Comparison of ENCODE assay signal across 8 cellular contexts in the genomic region with DNA sequence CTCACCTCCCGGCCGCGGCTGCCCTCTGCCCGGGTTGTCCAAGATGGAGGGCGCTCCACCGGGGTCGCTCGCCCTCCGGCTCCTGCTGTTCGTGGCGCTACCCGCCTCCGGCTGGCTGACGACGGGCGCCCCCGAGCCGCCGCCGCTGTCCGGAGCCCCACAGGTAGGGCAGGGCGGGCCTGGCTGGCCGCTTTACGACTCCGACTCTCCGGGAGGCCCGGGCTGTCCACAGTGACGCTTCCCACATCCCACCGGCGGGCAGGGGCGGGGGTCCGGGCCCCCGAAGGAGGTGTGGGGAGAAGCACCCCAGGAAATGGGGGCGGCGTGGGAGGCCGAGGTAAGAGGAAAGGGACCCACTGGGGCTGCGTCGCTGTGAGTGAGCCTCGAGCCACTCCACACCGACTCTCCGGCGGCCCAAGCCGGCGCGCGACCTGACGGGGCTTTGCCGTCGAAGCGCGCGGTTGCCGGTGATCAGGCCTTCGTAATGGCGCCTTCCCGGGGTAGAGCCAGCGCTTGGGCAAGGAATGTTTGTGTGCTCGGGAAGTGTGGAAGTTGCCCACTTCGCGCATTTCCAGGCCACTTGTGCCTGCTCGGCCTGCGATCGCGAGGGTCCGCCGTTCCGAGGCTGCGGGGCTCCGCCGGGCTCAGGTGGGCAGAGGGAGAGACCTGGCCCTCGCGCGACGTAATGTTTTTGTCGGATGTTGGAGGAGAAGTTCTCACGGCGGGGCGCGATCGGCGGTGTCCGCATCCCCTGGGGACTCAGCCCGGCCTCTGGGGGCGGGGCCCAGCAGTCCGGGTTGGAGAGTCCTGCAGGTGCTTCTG. TPM values are rescaled to one million over a fixed set of nuclear protein-coding genes. Genes with fewer than 3 reads are reported as not detected.
DNase-seq lines count a peak whose midpoint lies in the region; ATAC-seq and TF ChIP-seq lines count a peak whose summit lies in the region.

A gene with protein sequence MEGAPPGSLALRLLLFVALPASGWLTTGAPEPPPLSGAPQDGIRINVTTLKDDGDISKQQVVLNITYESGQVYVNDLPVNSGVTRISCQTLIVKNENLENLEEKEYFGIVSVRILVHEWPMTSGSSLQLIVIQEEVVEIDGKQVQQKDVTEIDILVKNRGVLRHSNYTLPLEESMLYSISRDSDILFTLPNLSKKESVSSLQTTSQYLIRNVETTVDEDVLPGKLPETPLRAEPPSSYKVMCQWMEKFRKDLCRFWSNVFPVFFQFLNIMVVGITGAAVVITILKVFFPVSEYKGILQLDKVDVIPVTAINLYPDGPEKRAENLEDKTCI (plus strand): TSS at position 4 of the 822 bp plus-strand sequence. CDS start 40 bp downstream, at position 44.

- H3K36me3 Mint-ChIP-seq in activated T-helper 2 cell treated with anti-CD3 and anti-CD28 coated beads, Interferon-gamma antibody, Interleukin-2, Interleukin-4, amounts not matched to agents 10 μg/mL and 5 μg/mL and 100 μg/mL, durations not matched to agents 14 hours and 24 hours and 36 hours (ENCODE audit: low read depth): no peaks in the 10 kb centered on the region
- H3K36me3 Mint-ChIP-seq in nephron progenitor cell (ENCODE audit: low read depth): no peaks in the 10 kb centered on the region

- 0% methylated on average over 25 of the region's 85 CpGs for WGBS in suprapubic skin

- CTCF ChIA-PET in OCI-LY7 (lab: Charles Lee; ENCODE audit: unreplicated experiment): no interaction called here

- peaks cover 2% of the 10 kb centered on the region for H3K27me3 Mint-ChIP-seq in activated T-helper 2 cell treated with anti-CD3 and anti-CD28 coated beads, Interferon-gamma antibody, Interleukin-2, Interleukin-4, amounts not matched to agents 10 μg/mL and 5 μg/mL and 100 μg/mL, durations not matched to agents 14 hours and 24 hours and 36 hours (ENCODE audit: low read depth)
- H3K27me3 Mint-ChIP-seq in nephron progenitor cell (ENCODE audit: low read depth, poor library complexity): peaks cover 30% of the 10 kb centered on the region

- H3K27ac Mint-ChIP-seq in activated T-helper 2 cell treated with anti-CD3 and anti-CD28 coated beads, Interferon-gamma antibody, Interleukin-2, Interleukin-4, amounts not matched to agents 10 μg/mL and 5 μg/mL and 100 μg/mL, durations not matched to agents 14 hours and 24 hours and 36 hours: peak within 1 kb of the TSS; percentile 86
- H3K27ac Mint-ChIP-seq in nephron progenitor cell: peak within 1 kb of the TSS; percentile 57

- TF ChIP-seq EP300 in suprapubic skin (IDR thresholded peaks at IDR 0.05): no peak

- peak within 1 kb of the TSS; percentile 97 for H3K4me3 ChIP-seq in OCI-LY7 (ENCODE audit: low read depth, low read length, poor library complexity, severe bottlenecking)
- peak within 1 kb of the TSS; percentile 88 for H3K4me3 ChIP-seq in fibroblast of pulmonary artery (replicated peaks; ENCODE audit: low read depth, low read length)
- peak within 1 kb of the TSS; percentile 86 for H3K4me3 ChIP-seq in suprapubic skin

- intact Hi-C loops in OCI-LY7 (cut with micrococcal nuclease; ENCODE audit: unreplicated experiment): loop anchor here (1.0 to 10.0 kb wide), 5 partner anchors 85 to 358 kb away; a partner anchor contains a TSS
- intact Hi-C loops in activated T-helper 2 cell treated with anti-CD3 and anti-CD28 coated beads, Interferon-gamma antibody, Interleukin-2, Interleukin-4, amounts not matched to agents 10 μg/mL and 5 μg/mL and 100 μg/mL, durations not matched to agents 14 hours and 24 hours and 36 hours (cut with micrococcal nuclease): loop anchor here (1.0 to 10.0 kb wide), 9 partner anchors 20 to 1818 kb away; a partner anchor contains a TSS

- peak; percentile 17 for ATAC-seq in GM18909 (IDR thresholded peaks at IDR 0.05; ENCODE audit: poor library complexity, unreplicated experiment)
- peak; percentile 22 for ATAC-seq in HG03196 (IDR thresholded peaks at IDR 0.05; ENCODE audit: unreplicated experiment)

- BruUV-seq in OCI-LY7 (replicated peaks; lab: Mats Ljungman, UMichigan): no TSS peak

- H3K27ac ChIP-seq in OCI-LY7 (ENCODE audit: low read depth, low read length, poor library complexity, severe bottlenecking): peak within 1 kb of the TSS; percentile 79
- H3K27ac ChIP-seq in suprapubic skin: peak within 1 kb of the TSS; percentile 93

- H3K4me1 ChIP-seq in OCI-LY7 (ENCODE audit: insufficient read depth, low read length, poor library complexity, severe bottlenecking): peaks cover 30% of the 10 kb centered on the region
- H3K4me1 ChIP-seq in suprapubic skin: peaks cover 20% of the 10 kb centered on the region

- H3K9me3 ChIP-seq in OCI-LY7 (ENCODE audit: low read length) (no peaks in the 10 kb centered on the region), suprapubic skin (no peaks in the 10 kb centered on the region)

- peak within 1 kb of the TSS; percentile 89 for H3K4me2 ChIP-seq in OCI-LY7 (ENCODE audit: low read length)

- H3K4me1 Mint-ChIP-seq in activated T-helper 2 cell treated with anti-CD3 and anti-CD28 coated beads, Interferon-gamma antibody, Interleukin-2, Interleukin-4, amounts not matched to agents 10 μg/mL and 5 μg/mL and 100 μg/mL, durations not matched to agents 14 hours and 24 hours and 36 hours (ENCODE audit: low read depth): peaks cover 12% of the 10 kb centered on the region
- peaks cover 35% of the 10 kb centered on the region for H3K4me1 Mint-ChIP-seq in nephron progenitor cell

- H3K27me3 ChIP-seq in suprapubic skin: no peaks in the 10 kb centered on the region

- H3K79me2 ChIP-seq in OCI-LY7 (ENCODE audit: insufficient read depth, low read depth, low read length): peaks cover 45% of the 10 kb centered on the region

- H3K36me3 ChIP-seq in OCI-LY7 (ENCODE audit: insufficient read depth, low read length): no peaks in the 10 kb centered on the region
- no peaks in the 10 kb centered on the region for H3K36me3 ChIP-seq in suprapubic skin

- TF ChIP-seq CTCF in OCI-LY7 (conservative IDR thresholded peaks at IDR 0.05; ENCODE audit: low read length): no peak
- TF ChIP-seq CTCF in fibroblast of pulmonary artery (IDR thresholded peaks at IDR 0.05; ENCODE audit: low read length, missing control alignments): no peak
- no peak for TF ChIP-seq CTCF in nephron progenitor cell (IDR thresholded peaks at IDR 0.05)
- TF ChIP-seq CTCF in suprapubic skin (IDR thresholded peaks at IDR 0.05): no peak

- 0 out of 2 replicates have a peak, but pooled peaks cover 14% of the 10 kb centered on the region for H4K20me1 ChIP-seq in OCI-LY7 (ENCODE audit: insufficient read depth, low read length)

- H3K9me2 ChIP-seq in OCI-LY7 (ENCODE audit: insufficient read depth, low read length): no peaks in the 10 kb centered on the region

- peak within 1 kb of the TSS; percentile 98 for H2AFZ ChIP-seq in OCI-LY7 (ENCODE audit: low read length)

- H3K9me3 Mint-ChIP-seq in activated T-helper 2 cell treated with anti-CD3 and anti-CD28 coated beads, Interferon-gamma antibody, Interleukin-2, Interleukin-4, amounts not matched to agents 10 μg/mL and 5 μg/mL and 100 μg/mL, durations not matched to agents 14 hours and 24 hours and 36 hours: no peaks in the 10 kb centered on the region
- no peaks in the 10 kb centered on the region for H3K9me3 Mint-ChIP-seq in nephron progenitor cell

- DNase-seq in Ammon's horn (ENCODE audit: low spot score) (peak; percentile 31), OCI-LY7 (ENCODE audit: low spot score) (peak; percentile 71), fibroblast of pulmonary artery (ENCODE audit: low read depth) (peak; percentile 36), nephron progenitor cell (peak; percentile 68), suprapubic skin (ENCODE audit: low spot score in 2 of 2) (peak; percentile 76 to 84)
- DNase-seq in activated T-helper 2 cell treated with anti-CD3 and anti-CD28 coated beads, Interferon-gamma antibody, Interleukin-2, Interleukin-4, amounts not matched to agents 10 μg/mL and 5 μg/mL and 100 μg/mL, durations not matched to agents 14 hours and 24 hours and 36 hours (ENCODE audit: low spot score): peak; percentile 45

- H3K4me3 Mint-ChIP-seq in activated T-helper 2 cell treated with anti-CD3 and anti-CD28 coated beads, Interferon-gamma antibody, Interleukin-2, Interleukin-4, amounts not matched to agents 10 μg/mL and 5 μg/mL and 100 μg/mL, durations not matched to agents 14 hours and 24 hours and 36 hours (ENCODE audit: low read depth): peak within 1 kb of the TSS; percentile 89
- H3K4me3 Mint-ChIP-seq in nephron progenitor cell: peak within 1 kb of the TSS; percentile 91

- POLR2A ChIA-PET in OCI-LY7 (lab: Charles Lee): interaction anchor here (0.6 to 1.4 kb wide), 2 partner anchors 18 to 151 kb away, joined by 3 to 4 read pairs; a partner anchor contains a TSS

- TF ChIP-seq POLR2A in suprapubic skin (IDR thresholded peaks at IDR 0.05): peak in 1 of 2 donors; percentile 20

RNA-seq across cellular contexts. Expression of the gene that starts here (rescaled TPM):
- total RNA-seq in OCI-LY7 (2014; rRNA removed; shearing (Covaris generic)): 17.2 and 17.6 TPM in 2 replicates
- total RNA-seq in OCI-LY7 (2022) (38.1 and 40.0 TPM in 2 replicates), suprapubic skin (10 to 100 TPM; 24.9 to 43.8 (median 34.4) TPM)
- total RNA-seq in activated T-helper 2 cell treated with anti-CD3 and anti-CD28 coated beads, Interferon-gamma antibody, Interleukin-2, Interleukin-4, amounts not matched to agents 10 μg/mL and 5 μg/mL and 100 μg/mL, durations not matched to agents 14 hours and 24 hours and 36 hours: 17.6 and 19.0 TPM in 2 replicates

Comparison
In these comparisons a context has a peak if more than half of its experiments do, and no peak if none do; other contexts are left out.
1. Peak in every context shown above with its lines: DNase-seq, ATAC-seq, H3K4me3 ChIP-seq and H3K27ac ChIP-seq.